Comparison of ENCODE assay signal across 1 cellular context in the genomic region with DNA sequence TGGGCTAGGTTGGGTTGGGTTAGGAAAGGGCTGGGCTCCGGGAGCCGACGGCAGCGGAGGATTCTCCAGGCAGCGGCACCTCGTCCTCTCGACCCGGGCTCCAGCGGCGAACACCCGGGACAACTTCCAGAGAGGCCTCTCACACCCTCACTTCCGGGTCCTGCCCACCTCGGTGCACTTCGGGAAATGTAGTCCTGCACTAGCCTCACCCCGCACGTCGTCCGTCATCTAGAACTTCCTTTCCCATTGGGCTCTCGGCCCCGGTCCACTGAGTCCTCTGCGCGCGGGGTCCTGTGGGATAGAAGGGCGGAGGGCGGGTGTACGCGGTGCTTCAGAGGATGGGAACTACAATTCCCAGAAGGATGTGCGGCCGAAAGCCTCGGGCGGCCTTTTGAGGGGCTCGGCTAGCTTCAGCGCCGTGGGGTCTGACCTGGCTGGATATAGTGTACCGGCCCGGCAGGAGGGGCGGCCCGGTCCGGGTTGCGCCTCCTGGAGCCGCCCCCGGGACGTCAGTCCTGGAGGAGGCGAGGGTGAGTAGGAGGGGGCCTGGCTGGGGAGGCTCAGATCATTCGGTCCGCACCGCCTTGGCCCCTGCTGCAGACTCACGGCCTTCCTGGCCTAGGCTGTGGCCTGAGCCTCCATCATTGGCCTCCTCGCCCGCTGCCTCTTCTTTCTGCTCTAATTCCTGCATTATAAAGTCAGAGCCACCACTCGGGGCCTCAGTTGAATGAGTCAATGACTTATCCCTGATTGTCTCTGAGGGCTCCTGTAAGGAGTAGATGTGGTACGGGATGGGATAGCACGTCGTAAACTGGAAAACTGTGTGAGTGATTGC.
A peak's percentile ranks its signal among the peaks of the same experiment; 100 is the strongest.
TF ChIP-seq lines count a peak whose summit lies in the region.

A gene (minus strand): TSS at position 114 of the 835 bp plus-strand sequence. CDS start 160 bp downstream, outside the sequence.
A gene with protein sequence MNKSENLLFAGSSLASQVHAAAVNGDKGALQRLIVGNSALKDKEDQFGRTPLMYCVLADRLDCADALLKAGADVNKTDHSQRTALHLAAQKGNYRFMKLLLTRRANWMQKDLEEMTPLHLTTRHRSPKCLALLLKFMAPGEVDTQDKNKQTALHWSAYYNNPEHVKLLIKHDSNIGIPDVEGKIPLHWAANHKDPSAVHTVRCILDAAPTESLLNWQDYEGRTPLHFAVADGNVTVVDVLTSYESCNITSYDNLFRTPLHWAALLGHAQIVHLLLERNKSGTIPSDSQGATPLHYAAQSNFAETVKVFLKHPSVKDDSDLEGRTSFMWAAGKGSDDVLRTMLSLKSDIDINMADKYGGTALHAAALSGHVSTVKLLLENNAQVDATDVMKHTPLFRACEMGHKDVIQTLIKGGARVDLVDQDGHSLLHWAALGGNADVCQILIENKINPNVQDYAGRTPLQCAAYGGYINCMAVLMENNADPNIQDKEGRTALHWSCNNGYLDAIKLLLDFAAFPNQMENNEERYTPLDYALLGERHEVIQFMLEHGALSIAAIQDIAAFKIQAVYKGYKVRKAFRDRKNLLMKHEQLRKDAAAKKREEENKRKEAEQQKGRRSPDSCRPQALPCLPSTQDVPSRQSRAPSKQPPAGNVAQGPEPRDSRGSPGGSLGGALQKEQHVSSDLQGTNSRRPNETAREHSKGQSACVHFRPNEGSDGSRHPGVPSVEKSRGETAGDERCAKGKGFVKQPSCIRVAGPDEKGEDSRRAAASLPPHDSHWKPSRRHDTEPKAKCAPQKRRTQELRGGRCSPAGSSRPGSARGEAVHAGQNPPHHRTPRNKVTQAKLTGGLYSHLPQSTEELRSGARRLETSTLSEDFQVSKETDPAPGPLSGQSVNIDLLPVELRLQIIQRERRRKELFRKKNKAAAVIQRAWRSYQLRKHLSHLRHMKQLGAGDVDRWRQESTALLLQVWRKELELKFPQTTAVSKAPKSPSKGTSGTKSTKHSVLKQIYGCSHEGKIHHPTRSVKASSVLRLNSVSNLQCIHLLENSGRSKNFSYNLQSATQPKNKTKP (plus strand): TSS at position 357 of the 835 bp plus-strand sequence. CDS start 5,279 bp downstream, outside the sequence.

TF ChIP-seq in HepG2, 621 proteins besides CTCF, POLR2A, EP300 and RAD21 (continued from another document and continues in another):
- TF ChIP-seq, protein P1, sequence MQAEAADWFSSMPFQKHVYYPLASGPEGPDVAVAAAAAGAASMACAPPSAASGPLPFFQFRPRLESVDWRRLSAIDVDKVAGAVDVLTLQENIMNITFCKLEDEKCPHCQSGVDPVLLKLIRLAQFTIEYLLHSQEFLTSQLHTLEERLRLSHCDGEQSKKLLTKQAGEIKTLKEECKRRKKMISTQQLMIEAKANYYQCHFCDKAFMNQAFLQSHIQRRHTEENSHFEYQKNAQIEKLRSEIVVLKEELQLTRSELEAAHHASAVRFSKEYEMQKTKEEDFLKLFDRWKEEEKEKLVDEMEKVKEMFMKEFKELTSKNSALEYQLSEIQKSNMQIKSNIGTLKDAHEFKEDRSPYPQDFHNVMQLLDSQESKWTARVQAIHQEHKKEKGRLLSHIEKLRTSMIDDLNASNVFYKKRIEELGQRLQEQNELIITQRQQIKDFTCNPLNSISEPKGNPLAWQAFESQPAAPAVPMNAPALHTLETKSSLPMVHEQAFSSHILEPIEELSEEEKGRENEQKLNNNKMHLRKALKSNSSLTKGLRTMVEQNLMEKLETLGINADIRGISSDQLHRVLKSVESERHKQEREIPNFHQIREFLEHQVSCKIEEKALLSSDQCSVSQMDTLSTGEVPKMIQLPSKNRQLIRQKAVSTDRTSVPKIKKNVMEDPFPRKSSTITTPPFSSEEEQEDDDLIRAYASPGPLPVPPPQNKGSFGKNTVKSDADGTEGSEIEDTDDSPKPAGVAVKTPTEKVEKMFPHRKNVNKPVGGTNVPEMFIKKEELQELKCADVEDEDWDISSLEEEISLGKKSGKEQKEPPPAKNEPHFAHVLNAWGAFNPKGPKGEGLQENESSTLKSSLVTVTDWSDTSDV (CRISPR knock-in tag; IDR thresholded peaks at IDR 0.05): no peak
- TF ChIP-seq, protein P2, sequence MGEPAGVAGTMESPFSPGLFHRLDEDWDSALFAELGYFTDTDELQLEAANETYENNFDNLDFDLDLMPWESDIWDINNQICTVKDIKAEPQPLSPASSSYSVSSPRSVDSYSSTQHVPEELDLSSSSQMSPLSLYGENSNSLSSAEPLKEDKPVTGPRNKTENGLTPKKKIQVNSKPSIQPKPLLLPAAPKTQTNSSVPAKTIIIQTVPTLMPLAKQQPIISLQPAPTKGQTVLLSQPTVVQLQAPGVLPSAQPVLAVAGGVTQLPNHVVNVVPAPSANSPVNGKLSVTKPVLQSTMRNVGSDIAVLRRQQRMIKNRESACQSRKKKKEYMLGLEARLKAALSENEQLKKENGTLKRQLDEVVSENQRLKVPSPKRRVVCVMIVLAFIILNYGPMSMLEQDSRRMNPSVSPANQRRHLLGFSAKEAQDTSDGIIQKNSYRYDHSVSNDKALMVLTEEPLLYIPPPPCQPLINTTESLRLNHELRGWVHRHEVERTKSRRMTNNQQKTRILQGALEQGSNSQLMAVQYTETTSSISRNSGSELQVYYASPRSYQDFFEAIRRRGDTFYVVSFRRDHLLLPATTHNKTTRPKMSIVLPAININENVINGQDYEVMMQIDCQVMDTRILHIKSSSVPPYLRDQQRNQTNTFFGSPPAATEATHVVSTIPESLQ (CRISPR knock-in tag; conservative IDR thresholded peaks at IDR 0.05): no peak
- TF ChIP-seq SAFB2 (CRISPR knock-in tag; IDR thresholded peaks at IDR 0.05; ENCODE audit: borderline replicate concordance, low read depth): no peak; the same call in 1 of the 2 replicates
- TF ChIP-seq, protein P3, sequence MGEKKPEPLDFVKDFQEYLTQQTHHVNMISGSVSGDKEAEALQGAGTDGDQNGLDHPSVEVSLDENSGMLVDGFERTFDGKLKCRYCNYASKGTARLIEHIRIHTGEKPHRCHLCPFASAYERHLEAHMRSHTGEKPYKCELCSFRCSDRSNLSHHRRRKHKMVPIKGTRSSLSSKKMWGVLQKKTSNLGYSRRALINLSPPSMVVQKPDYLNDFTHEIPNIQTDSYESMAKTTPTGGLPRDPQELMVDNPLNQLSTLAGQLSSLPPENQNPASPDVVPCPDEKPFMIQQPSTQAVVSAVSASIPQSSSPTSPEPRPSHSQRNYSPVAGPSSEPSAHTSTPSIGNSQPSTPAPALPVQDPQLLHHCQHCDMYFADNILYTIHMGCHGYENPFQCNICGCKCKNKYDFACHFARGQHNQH (CRISPR knock-in tag; IDR thresholded peaks at IDR 0.05): no peak; the same call in none of the 2 replicates
- no peak for TF ChIP-seq ZNF432 (CRISPR knock-in tag; IDR thresholded peaks at IDR 0.05; ENCODE audit: borderline replicate concordance)
- TF ChIP-seq ZNF468 (CRISPR knock-in tag; IDR thresholded peaks at IDR 0.05): no peak
- TF ChIP-seq, protein P4, sequence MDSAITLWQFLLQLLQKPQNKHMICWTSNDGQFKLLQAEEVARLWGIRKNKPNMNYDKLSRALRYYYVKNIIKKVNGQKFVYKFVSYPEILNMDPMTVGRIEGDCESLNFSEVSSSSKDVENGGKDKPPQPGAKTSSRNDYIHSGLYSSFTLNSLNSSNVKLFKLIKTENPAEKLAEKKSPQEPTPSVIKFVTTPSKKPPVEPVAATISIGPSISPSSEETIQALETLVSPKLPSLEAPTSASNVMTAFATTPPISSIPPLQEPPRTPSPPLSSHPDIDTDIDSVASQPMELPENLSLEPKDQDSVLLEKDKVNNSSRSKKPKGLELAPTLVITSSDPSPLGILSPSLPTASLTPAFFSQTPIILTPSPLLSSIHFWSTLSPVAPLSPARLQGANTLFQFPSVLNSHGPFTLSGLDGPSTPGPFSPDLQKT (CRISPR knock-in tag; IDR thresholded peaks at IDR 0.05; ENCODE audit: borderline replicate concordance): peak; percentile 49; the same call in 1 of the 2 replicates
- TF ChIP-seq, protein P5, sequence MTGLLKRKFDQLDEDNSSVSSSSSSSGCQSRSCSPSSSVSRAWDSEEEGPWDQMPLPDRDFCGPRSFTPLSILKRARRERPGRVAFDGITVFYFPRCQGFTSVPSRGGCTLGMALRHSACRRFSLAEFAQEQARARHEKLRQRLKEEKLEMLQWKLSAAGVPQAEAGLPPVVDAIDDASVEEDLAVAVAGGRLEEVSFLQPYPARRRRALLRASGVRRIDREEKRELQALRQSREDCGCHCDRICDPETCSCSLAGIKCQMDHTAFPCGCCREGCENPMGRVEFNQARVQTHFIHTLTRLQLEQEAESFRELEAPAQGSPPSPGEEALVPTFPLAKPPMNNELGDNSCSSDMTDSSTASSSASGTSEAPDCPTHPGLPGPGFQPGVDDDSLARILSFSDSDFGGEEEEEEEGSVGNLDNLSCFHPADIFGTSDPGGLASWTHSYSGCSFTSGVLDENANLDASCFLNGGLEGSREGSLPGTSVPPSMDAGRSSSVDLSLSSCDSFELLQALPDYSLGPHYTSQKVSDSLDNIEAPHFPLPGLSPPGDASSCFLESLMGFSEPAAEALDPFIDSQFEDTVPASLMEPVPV (CRISPR knock-in tag; IDR thresholded peaks at IDR 0.05): no peak
- TF ChIP-seq, protein P6, sequence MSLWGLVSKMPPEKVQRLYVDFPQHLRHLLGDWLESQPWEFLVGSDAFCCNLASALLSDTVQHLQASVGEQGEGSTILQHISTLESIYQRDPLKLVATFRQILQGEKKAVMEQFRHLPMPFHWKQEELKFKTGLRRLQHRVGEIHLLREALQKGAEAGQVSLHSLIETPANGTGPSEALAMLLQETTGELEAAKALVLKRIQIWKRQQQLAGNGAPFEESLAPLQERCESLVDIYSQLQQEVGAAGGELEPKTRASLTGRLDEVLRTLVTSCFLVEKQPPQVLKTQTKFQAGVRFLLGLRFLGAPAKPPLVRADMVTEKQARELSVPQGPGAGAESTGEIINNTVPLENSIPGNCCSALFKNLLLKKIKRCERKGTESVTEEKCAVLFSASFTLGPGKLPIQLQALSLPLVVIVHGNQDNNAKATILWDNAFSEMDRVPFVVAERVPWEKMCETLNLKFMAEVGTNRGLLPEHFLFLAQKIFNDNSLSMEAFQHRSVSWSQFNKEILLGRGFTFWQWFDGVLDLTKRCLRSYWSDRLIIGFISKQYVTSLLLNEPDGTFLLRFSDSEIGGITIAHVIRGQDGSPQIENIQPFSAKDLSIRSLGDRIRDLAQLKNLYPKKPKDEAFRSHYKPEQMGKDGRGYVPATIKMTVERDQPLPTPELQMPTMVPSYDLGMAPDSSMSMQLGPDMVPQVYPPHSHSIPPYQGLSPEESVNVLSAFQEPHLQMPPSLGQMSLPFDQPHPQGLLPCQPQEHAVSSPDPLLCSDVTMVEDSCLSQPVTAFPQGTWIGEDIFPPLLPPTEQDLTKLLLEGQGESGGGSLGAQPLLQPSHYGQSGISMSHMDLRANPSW (CRISPR knock-in tag; IDR thresholded peaks at IDR 0.05; ENCODE audit: borderline replicate concordance): 0 out of 2 replicates have a peak, but pooled peaks have one; percentile 53
- no peak for TF ChIP-seq RBM39 (IDR thresholded peaks at IDR 0.05; ENCODE audit: low read depth, low read length, poor library complexity, severe bottlenecking)
- 0 out of 2 replicates have a peak, but pooled peaks have one; percentile 92 for TF ChIP-seq ZFP62 (CRISPR knock-in tag; IDR thresholded peaks at IDR 0.05)
- TF ChIP-seq, protein P7, sequence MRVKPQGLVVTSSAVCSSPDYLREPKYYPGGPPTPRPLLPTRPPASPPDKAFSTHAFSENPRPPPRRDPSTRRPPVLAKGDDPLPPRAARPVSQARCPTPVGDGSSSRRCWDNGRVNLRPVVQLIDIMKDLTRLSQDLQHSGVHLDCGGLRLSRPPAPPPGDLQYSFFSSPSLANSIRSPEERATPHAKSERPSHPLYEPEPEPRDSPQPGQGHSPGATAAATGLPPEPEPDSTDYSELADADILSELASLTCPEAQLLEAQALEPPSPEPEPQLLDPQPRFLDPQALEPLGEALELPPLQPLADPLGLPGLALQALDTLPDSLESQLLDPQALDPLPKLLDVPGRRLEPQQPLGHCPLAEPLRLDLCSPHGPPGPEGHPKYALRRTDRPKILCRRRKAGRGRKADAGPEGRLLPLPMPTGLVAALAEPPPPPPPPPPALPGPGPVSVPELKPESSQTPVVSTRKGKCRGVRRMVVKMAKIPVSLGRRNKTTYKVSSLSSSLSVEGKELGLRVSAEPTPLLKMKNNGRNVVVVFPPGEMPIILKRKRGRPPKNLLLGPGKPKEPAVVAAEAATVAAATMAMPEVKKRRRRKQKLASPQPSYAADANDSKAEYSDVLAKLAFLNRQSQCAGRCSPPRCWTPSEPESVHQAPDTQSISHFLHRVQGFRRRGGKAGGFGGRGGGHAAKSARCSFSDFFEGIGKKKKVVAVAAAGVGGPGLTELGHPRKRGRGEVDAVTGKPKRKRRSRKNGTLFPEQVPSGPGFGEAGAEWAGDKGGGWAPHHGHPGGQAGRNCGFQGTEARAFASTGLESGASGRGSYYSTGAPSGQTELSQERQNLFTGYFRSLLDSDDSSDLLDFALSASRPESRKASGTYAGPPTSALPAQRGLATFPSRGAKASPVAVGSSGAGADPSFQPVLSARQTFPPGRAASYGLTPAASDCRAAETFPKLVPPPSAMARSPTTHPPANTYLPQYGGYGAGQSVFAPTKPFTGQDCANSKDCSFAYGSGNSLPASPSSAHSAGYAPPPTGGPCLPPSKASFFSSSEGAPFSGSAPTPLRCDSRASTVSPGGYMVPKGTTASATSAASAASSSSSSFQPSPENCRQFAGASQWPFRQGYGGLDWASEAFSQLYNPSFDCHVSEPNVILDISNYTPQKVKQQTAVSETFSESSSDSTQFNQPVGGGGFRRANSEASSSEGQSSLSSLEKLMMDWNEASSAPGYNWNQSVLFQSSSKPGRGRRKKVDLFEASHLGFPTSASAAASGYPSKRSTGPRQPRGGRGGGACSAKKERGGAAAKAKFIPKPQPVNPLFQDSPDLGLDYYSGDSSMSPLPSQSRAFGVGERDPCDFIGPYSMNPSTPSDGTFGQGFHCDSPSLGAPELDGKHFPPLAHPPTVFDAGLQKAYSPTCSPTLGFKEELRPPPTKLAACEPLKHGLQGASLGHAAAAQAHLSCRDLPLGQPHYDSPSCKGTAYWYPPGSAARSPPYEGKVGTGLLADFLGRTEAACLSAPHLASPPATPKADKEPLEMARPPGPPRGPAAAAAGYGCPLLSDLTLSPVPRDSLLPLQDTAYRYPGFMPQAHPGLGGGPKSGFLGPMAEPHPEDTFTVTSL (CRISPR knock-in tag; IDR thresholded peaks at IDR 0.05; ENCODE audit: borderline replicate concordance): no peak
- TF ChIP-seq, protein P8, sequence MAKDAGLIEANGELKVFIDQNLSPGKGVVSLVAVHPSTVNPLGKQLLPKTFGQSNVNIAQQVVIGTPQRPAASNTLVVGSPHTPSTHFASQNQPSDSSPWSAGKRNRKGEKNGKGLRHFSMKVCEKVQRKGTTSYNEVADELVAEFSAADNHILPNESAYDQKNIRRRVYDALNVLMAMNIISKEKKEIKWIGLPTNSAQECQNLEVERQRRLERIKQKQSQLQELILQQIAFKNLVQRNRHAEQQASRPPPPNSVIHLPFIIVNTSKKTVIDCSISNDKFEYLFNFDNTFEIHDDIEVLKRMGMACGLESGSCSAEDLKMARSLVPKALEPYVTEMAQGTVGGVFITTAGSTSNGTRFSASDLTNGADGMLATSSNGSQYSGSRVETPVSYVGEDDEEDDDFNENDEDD (CRISPR knock-in tag; IDR thresholded peaks at IDR 0.05; ENCODE audit: borderline replicate concordance): no peak
- TF ChIP-seq ATAD3A (CRISPR knock-in tag; IDR thresholded peaks at IDR 0.05): no peak
- TF ChIP-seq ZNF772 (CRISPR knock-in tag; IDR thresholded peaks at IDR 0.05): no peak
- TF ChIP-seq ZNF878 (CRISPR knock-in tag; IDR thresholded peaks at IDR 0.05): no peak
- no peak for TF ChIP-seq TRIM24 (CRISPR knock-in tag; IDR thresholded peaks at IDR 0.05)
- no peak for TF ChIP-seq RFXANK (CRISPR knock-in tag; IDR thresholded peaks at IDR 0.05)
- TF ChIP-seq STAT5B (CRISPR knock-in tag; IDR thresholded peaks at IDR 0.05): no peak
